15 cellular contexts compared by ENCODE assay signal in genomic region chr17:31588512-31588911, GRCh38.
DNase-seq lines count a peak whose midpoint lies in the region; ATAC-seq and TF ChIP-seq lines count a peak whose summit lies in the region.
"Had no signal": no experiment of that assay in that cellular context is flagged by ENCODE, and none has a peak within 500 bp of the region (broad histone marks: within the 10 kb centered on the region; RNA-seq: fewer than 3 reads in every experiment).

No MANE protein-coding gene starts in this region.

- intact Hi-C loops in posterior vena cava (cut with DNase I) (no loop called here), lower leg skin (cut with DNase I; ENCODE audit: low total_unique reads) (no loop called here)

- no peak for ATAC-seq in WTC11
- peak; percentile 29 for ATAC-seq in left lobe of liver
- ATAC-seq: A549 had no signal

- H3K9me3 Mint-ChIP-seq in WTC11: peaks cover 4% of the 10 kb centered on the region
- H3K9me3 Mint-ChIP-seq: CD4-positive, alpha-beta T cell had no signal

- no peak for TF ChIP-seq CTCF in WTC11 (IDR thresholded peaks at IDR 0.05)
- no peak for TF ChIP-seq CTCF in lower leg skin (IDR thresholded peaks at IDR 0.05)

- no peak for TF ChIP-seq POLR2A in lower leg skin (IDR thresholded peaks at IDR 0.05)

- H3K27me3 Mint-ChIP-seq in WTC11 (ENCODE audit: low read depth): no peaks in the 10 kb centered on the region
- H3K27me3 Mint-ChIP-seq: CD4-positive, alpha-beta T cell had no signal

- no peak overlapping the region for H3K27ac Mint-ChIP-seq in WTC11
- H3K27ac Mint-ChIP-seq: CD4-positive, alpha-beta T cell had no signal

- no peaks in the 10 kb centered on the region for H3K4me1 Mint-ChIP-seq in WTC11

- WGBS in lower leg skin, 2 donors: 86 to 94% methylated on average over 4 of the region's 4 CpGs

- DNase-seq in ELF-1 (ENCODE audit: low read depth, low spot score) (peak; percentile 30), WTC11 (ENCODE audit: low spot score) (no peak), left lobe of liver (ENCODE audit: low spot score) (no peak), posterior vena cava (ENCODE audit: low spot score) (peak; percentile 48), midbrain (lab: John Stamatoyannopoulos, UW) (no peak), lower leg skin (ENCODE audit: low spot score in 2 of 2) (no peak), MV-4-11 (lab: John Stamatoyannopoulos, UW) (no peak)
- DNase-seq in activated CD8-positive, alpha-beta memory T cell treated with anti-CD3 and anti-CD28 coated beads, Interleukin-2, amount 50 U/mL, for 4 hours: no peak
- DNase-seq: AML-193; Caco-2; CD4-positive, alpha-beta T cell; GDM1; GM23248 had no signal

- CTCF ChIA-PET in WTC11 (lab: Charles Lee): interaction anchor here (0.6 kb wide), 1 partner anchor 210 kb away, joined by 3 read pairs; no protein-coding TSS in a partner anchor

- H3K4me3 Mint-ChIP-seq in WTC11: no peak overlapping the region
- H3K4me3 Mint-ChIP-seq: CD4-positive, alpha-beta T cell had no signal

- no peak overlapping the region for H3K4me3 ChIP-seq in lower leg skin (ENCODE audit: low read depth, poor library complexity, severe bottlenecking)
- H3K4me3 ChIP-seq: A549, GM23248, HAP-1 had no signal

- H3K36me3 Mint-ChIP-seq in WTC11: no peaks in the 10 kb centered on the region

- POLR2A ChIA-PET in WTC11 (lab: Charles Lee): no interaction called here

TF ChIP-seq in WTC11, 78 proteins besides CTCF, POLR2A, EP300 and RAD21:
- TF ChIP-seq ZMAT4 (CRISPR knock-in tag; IDR thresholded peaks at IDR 0.05) (no peak), RELA (CRISPR knock-in tag; IDR thresholded peaks at IDR 0.05; ENCODE audit: borderline replicate concordance) (no peak), USF2 (CRISPR knock-in tag; IDR thresholded peaks at IDR 0.05) (peak; percentile 25; the same call in 1 of the 2 replicates), CREB1 (CRISPR knock-in tag; IDR thresholded peaks at IDR 0.05) (no peak), ERG (CRISPR knock-in tag; IDR thresholded peaks at IDR 0.05) (no peak), NR2C2 (CRISPR knock-in tag; IDR thresholded peaks at IDR 0.05) (no peak), KAT7 (CRISPR knock-in tag; IDR thresholded peaks at IDR 0.05; ENCODE audit: borderline replicate concordance) (no peak), ATF6 (CRISPR knock-in tag; IDR thresholded peaks at IDR 0.05) (no peak)
TF ChIP-seq in WTC11: peak in this region for 1.

Comparison
In these comparisons a context has a peak if more than half of its experiments do, and no peak if none do; other contexts are left out.
1. DNase-seq: peak in ELF-1 (single experiment) and posterior vena cava (single experiment); none in WTC11 (single experiment), left lobe of liver (single experiment), midbrain (single experiment), lower leg skin (0 of 2), activated CD8-positive, alpha-beta memory T cell treated with anti-CD3 and anti-CD28 coated beads, Interleukin-2, amount 50 U/mL, for 4 hours (single experiment) and MV-4-11 (single experiment).